Comparison of ENCODE assay signal across 8 cellular contexts in the genomic region with DNA sequence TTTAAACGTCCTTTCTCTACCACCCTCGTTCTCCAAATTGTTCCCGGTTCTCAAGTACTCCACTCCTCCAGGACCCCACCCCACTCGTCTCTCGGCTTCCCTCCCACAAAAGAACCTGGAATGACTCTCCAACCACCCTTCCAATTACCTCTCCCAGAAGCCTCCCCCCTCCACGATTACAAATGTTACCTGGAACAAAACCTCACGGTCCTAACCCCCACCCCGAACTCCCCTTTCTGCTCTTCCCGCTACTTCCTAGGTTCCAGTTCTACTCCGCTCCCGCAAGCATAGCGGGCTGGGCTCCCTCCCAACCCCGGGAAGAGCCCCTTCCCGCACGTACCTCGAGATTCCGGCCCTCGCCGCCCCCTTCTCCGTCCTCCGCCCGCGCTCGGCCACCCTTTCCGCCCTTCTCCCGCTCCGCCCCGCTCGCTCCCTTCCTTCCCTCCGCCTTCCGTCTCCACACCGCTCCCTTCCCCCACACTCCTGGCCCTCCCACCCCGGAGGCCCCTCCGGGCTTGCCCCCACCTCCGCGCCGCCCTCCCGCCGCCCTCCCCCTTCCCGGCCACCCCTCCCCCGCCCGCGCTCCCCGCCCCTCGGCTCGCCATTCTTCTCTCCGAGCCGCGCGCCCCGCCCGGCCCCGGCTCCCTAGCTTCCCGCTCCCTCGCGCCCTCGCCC. TPM values are rescaled to one million over a fixed set of nuclear protein-coding genes. Genes with fewer than 3 reads are reported as not detected.
DNase-seq lines count a peak whose midpoint lies in the region; ATAC-seq lines count a peak whose summit lies in the region.

No MANE protein-coding gene starts in this region.

- H3K27me3 ChIP-seq in esophagus (ENCODE audit: control insufficient read depth in 1 of 2, insufficient read depth in 2 of 2, low read length in 2 of 2) = no peaks in the 10 kb centered on the region

- 1% methylated on average over 35 to 56 of the region's 57 CpGs for WGBS in esophagus, 2 donors

- H3K9me3 ChIP-seq in esophagus (ENCODE audit: control insufficient read depth in 2 of 2, insufficient read depth in 1 of 2, low read depth in 1 of 2, low read length in 1 of 2) = no peaks in the 10 kb centered on the region

- DNase-seq in AML-193 (lab: John Stamatoyannopoulos, UW) (peak; percentile 49 to 55), NOMO-1 treated with dmso at 0.1 percent for 144 hours (lab: John Stamatoyannopoulos, UW; ENCODE audit: unreplicated experiment) (peak; percentile 86), activated T-cell treated with anti-CD3 and anti-CD28 coated beads for 48 hours (ENCODE audit: low read depth) (peak; percentile 73), myocyte (ENCODE audit: low read depth) (peak; percentile 73)
- peak; percentile 58 for DNase-seq in stimulated activated CD8-positive, alpha-beta memory T cell treated with anti-CD3 and anti-CD28 coated beads, Interleukin-7, amount 100 ng/mL, for 24 hours (ENCODE audit: low read depth)

- H3K27ac ChIP-seq in esophagus (ENCODE audit: low read depth in 2 of 2, low read length in 1 of 2) = peak overlapping the region; percentile 97 to 98

- ATAC-seq in GM19324 (IDR thresholded peaks at IDR 0.05; ENCODE audit: low FRiP score, unreplicated experiment) = peak; percentile 28
- peak; percentile 10 for ATAC-seq in HG03469 (IDR thresholded peaks at IDR 0.05; ENCODE audit: unreplicated experiment)

- no peaks in the 10 kb centered on the region for H3K4me1 ChIP-seq in esophagus (ENCODE audit: control insufficient read depth in 2 of 2, insufficient read depth in 2 of 2, low read length in 1 of 2)

- H3K36me3 ChIP-seq in esophagus (ENCODE audit: control insufficient read depth in 2 of 2, insufficient read depth in 2 of 2, low read length in 1 of 2) = peaks cover 0 to 6% of the 10 kb centered on the region in 2 donors

- H3K4me3 ChIP-seq in esophagus (ENCODE audit: low read depth in 1 of 2, low read length in 2 of 2) = peak overlapping the region; percentile 94 to 97

RNA-seq across cellular contexts. Expression of gene CHTF8, which starts 0.5 kb away (rescaled TPM):
- polyA plus RNA-seq in esophagus = 10 to 100 TPM; 18.8 to 43.5 TPM
- 35.5 and 36.6 TPM in 2 replicates for total RNA-seq in myocyte
- 72.9 TPM for polyA plus RNA-seq in myocyte (2012)

RNA-seq across cellular contexts. Expression of gene UTP4, which starts 0.6 kb away (rescaled TPM):
- 10 to 100 TPM; 15.5 to 29.8 TPM for polyA plus RNA-seq in esophagus
- total RNA-seq in myocyte = 16.1 and 18.1 TPM in 2 replicates
- polyA plus RNA-seq in myocyte (2012) = 41.1 TPM

RNA-seq across cellular contexts. Expression of gene HAS3, which starts 26.4 kb away (rescaled TPM):
- polyA plus RNA-seq in esophagus = 10 to 100 TPM in 1 of 2 donors, 1 to 10 TPM in 1; 9.3 to 12.0 TPM
- total RNA-seq in myocyte = 0.08 TPM in 1 of 2 replicates, not detected in the other
- polyA plus RNA-seq in myocyte (2012) = 1.3 TPM

RNA-seq across cellular contexts. Expression of gene SNTB2, which starts 55.1 kb away (rescaled TPM):
- 1 to 10 TPM; 4.3 to 4.4 TPM for polyA plus RNA-seq in esophagus
- 21.3 and 28.9 TPM in 2 replicates for total RNA-seq in myocyte
- 4.1 TPM for polyA plus RNA-seq in myocyte (2012)

Comparison
In these comparisons a context has a peak if more than half of its experiments do, and no peak if none do; other contexts are left out.
1. Peak in every context shown above with its lines: DNase-seq, ATAC-seq, H3K4me3 ChIP-seq and H3K27ac ChIP-seq.